8 cellular contexts compared by ENCODE assay signal in the genomic region with DNA sequence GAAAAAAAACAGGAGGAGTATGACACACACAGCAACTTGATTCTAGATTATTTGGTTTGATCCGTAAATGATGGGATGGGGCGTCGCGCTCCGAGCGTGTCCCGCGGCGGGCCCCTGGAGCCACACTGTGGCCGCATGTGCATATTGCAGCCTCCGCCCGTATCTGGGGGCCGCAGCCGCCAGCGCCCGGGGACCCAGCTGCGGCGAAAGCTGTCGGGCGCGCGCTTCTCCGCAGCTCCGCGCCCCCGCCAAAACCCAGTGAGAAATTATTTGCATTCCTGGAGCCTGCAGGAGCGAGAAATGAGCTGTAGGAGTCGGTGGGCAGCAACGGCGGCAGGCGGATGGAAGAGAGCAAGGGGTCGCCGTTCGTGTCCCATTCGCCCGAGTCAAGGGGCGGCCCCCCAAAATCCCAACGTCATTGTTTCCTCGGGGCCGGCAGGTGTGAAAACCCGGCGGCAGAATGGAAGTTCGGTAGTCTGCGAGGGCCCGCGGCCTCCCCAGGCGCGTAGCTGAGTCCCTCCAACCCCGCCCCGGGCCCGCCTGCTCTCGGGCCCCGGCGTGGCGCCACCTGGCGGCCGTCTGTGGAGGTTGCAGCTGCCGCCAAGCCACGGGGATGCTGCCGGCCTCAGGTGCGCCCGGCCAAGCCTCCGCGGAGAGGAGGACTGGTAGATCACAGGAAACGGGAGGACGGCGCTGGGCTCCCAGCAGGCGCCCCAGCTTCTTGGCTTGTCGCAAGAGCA.
A peak's percentile ranks its signal among the peaks of the same experiment; 100 is the strongest.
DNase-seq lines count a peak whose midpoint lies in the region; ATAC-seq and TF ChIP-seq lines count a peak whose summit lies in the region.
"Not testable (repeated sequence)": the region's sequence is repeated elsewhere in the genome, so short reads cannot be mapped to it uniquely, and the experiment has no call there.

No MANE protein-coding gene starts in this region.

- peak overlapping the region; percentile 54 for H3K4me3 Mint-ChIP-seq in Caco-2 (ENCODE audit: unreplicated experiment)
- H3K4me3 Mint-ChIP-seq in endothelial cell (ENCODE audit: unreplicated experiment), result not testable (repeated sequence)

- H3K9me2 ChIP-seq in OCI-LY7 (ENCODE audit: insufficient read depth, low read length), result not testable (repeated sequence)

- not testable (repeated sequence) for H3K4me1 Mint-ChIP-seq in Caco-2 (ENCODE audit: low read depth, unreplicated experiment); endothelial cell (ENCODE audit: unreplicated experiment)

- intact Hi-C loops in Caco-2 (cut with micrococcal nuclease; ENCODE audit: unreplicated experiment); OCI-LY7 (cut with micrococcal nuclease; ENCODE audit: unreplicated experiment): not testable (repeated sequence)

- TF ChIP-seq CTCF in Caco-2 (IDR thresholded peaks at IDR 0.05; ENCODE audit: insufficient read depth in 1 of 2, low read depth in 1 of 2, low read length in 1 of 2, severe bottlenecking in 1 of 2, unreplicated experiment in 1 of 2) (peak; percentile 33 to 41), OCI-LY7 (conservative IDR thresholded peaks at IDR 0.05; ENCODE audit: low read length) (peak; percentile 51), endothelial cell (IDR thresholded peaks at IDR 0.05; ENCODE audit: unreplicated experiment) (peak; percentile 80)

- not testable (repeated sequence) for H3K79me2 ChIP-seq in OCI-LY7 (ENCODE audit: insufficient read depth, low read depth, low read length)

- H3K4me2 ChIP-seq in OCI-LY7 (ENCODE audit: low read length), result peak overlapping the region; percentile 65

- not testable (repeated sequence) for H3K27ac Mint-ChIP-seq in Caco-2 (ENCODE audit: unreplicated experiment); endothelial cell (ENCODE audit: unreplicated experiment)

- not testable (repeated sequence) for H3K4me1 ChIP-seq in Caco-2; OCI-LY7 (ENCODE audit: insufficient read depth, low read length, poor library complexity, severe bottlenecking)

- ATAC-seq in GM21526 (IDR thresholded peaks at IDR 0.05; ENCODE audit: low FRiP score, unreplicated experiment), result peak; percentile 93

- not testable (repeated sequence) for H3K27me3 ChIP-seq in Caco-2 (replicated peaks; ENCODE audit: control insufficient read depth, insufficient read depth, low read length)

- not testable (repeated sequence) for H2AFZ ChIP-seq in OCI-LY7 (ENCODE audit: low read length)

- not testable (repeated sequence) for H3K27me3 Mint-ChIP-seq in Caco-2 (ENCODE audit: insufficient read depth, unreplicated experiment); endothelial cell (ENCODE audit: unreplicated experiment)

- H3K36me3 ChIP-seq in Caco-2 (ENCODE audit: control insufficient read depth, insufficient read depth, low read length); OCI-LY7 (ENCODE audit: insufficient read depth, low read length): not testable (repeated sequence)

- POLR2A ChIA-PET in Caco-2 (lab: Charles Lee); OCI-LY7 (lab: Charles Lee): not testable (repeated sequence)

- H3K9me3 ChIP-seq in Caco-2; OCI-LY7 (ENCODE audit: low read length): not testable (repeated sequence)

- CTCF ChIA-PET in Caco-2 (lab: Charles Lee); OCI-LY7 (lab: Charles Lee; ENCODE audit: unreplicated experiment): not testable (repeated sequence)

- not testable (repeated sequence) for BruUV-seq in Caco-2 (replicated peaks; lab: Mats Ljungman, UMichigan); OCI-LY7 (replicated peaks; lab: Mats Ljungman, UMichigan)

- H3K27ac ChIP-seq in OCI-LY7 (ENCODE audit: low read depth, low read length, poor library complexity, severe bottlenecking), result not testable (repeated sequence)

- H3K4me3 ChIP-seq in Caco-2 (ENCODE audit: low read depth, low read length), result peak overlapping the region; percentile 24; the same call in 1 of the 2 replicates
- peak overlapping the region; percentile 56 for H3K4me3 ChIP-seq in OCI-LY7 (ENCODE audit: low read depth, low read length, poor library complexity, severe bottlenecking)

- not testable (repeated sequence) for H3K36me3 Mint-ChIP-seq in Caco-2 (ENCODE audit: insufficient read depth, unreplicated experiment); endothelial cell (ENCODE audit: low read depth, unreplicated experiment)

- not testable (repeated sequence) for H3K9me3 Mint-ChIP-seq in Caco-2 (ENCODE audit: unreplicated experiment); endothelial cell (ENCODE audit: unreplicated experiment)

- H4K20me1 ChIP-seq in OCI-LY7 (ENCODE audit: insufficient read depth, low read length), result not testable (repeated sequence)

- DNase-seq in Caco-2, result peak; percentile 62 to 85
- peak; percentile 58 for DNase-seq in HT1080 (ENCODE audit: low read depth)
- DNase-seq in OCI-LY7 (ENCODE audit: low spot score), result peak; percentile 83
- DNase-seq in activated CD8-positive, alpha-beta memory T cell treated with anti-CD3 and anti-CD28 coated beads, Interleukin-2, amount 50 U/mL, for 48 hours, result peak; percentile 95
- peak; percentile 87 for DNase-seq in endothelial cell (ENCODE audit: low spot score)
- DNase-seq in middle frontal gyrus (ENCODE audit: extremely low spot score, low spot score), result peak; percentile 34
- DNase-seq in stimulated activated CD8-positive, alpha-beta memory T cell treated with anti-CD3 and anti-CD28 coated beads, Interleukin-12 subunit alpha, Interleukin-12 subunit beta, amount 100 ng/mL, for 4 hours (ENCODE audit: low read depth), result peak; percentile 70

Comparison
In these comparisons a context has a peak if more than half of its experiments do, and no peak if none do; other contexts are left out.
1. DNase-seq: peak in every context shown above with its lines; median percentile 95 in activated CD8-positive, alpha-beta memory T cell treated with anti-CD3 and anti-CD28 coated beads, Interleukin-2, amount 50 U/mL, for 48 hours; 87 in endothelial cell; 83 in OCI-LY7; 74 in Caco-2; 70 in stimulated activated CD8-positive, alpha-beta memory T cell treated with anti-CD3 and anti-CD28 coated beads, Interleukin-12 subunit alpha, Interleukin-12 subunit beta, amount 100 ng/mL, for 4 hours; 58 in HT1080; 34 in middle frontal gyrus.